ENCODE assay signal across 1 cellular context in genomic region chr17:67574658-67575293, GRCh38.
TF ChIP-seq lines count a peak whose summit lies in the region.

No MANE protein-coding gene starts in this region.

TF ChIP-seq in GM12878, 131 proteins besides CTCF, POLR2A, EP300 and RAD21 (continued from another document and continues in another):
- TF ChIP-seq PRDM15 (CRISPR knock-in tag; IDR thresholded peaks at IDR 0.05) (no peak), SREBF2 (IDR thresholded peaks at IDR 0.05; ENCODE audit: low read length) (no peak), ATF7 (IDR thresholded peaks at IDR 0.05; ENCODE audit: low read depth) (peak; percentile 56; the same call in 1 of the 2 replicates), SUZ12 (IDR thresholded peaks at IDR 0.05; ENCODE audit: unreplicated experiment) (no peak), BMI1 (IDR thresholded peaks at IDR 0.05; ENCODE audit: borderline replicate concordance) (peak; percentile 16; the same call in 1 of the 2 replicates), ZZZ3 (IDR thresholded peaks at IDR 0.05; ENCODE audit: control insufficient read depth, insufficient read length, low read depth) (no peak), TCF7 (IDR thresholded peaks at IDR 0.05; ENCODE audit: borderline replicate concordance) (peak; percentile 54; the same call in 1 of the 2 replicates), HDGF (IDR thresholded peaks at IDR 0.05) (no peak), MEF2B (IDR thresholded peaks at IDR 0.05; ENCODE audit: partially characterized antibody, poor library complexity, severe bottlenecking) (peak; percentile 97), IKZF1 (conservative IDR thresholded peaks at IDR 0.05) (peak; percentile 61), ZNF207 (IDR thresholded peaks at IDR 0.05; ENCODE audit: borderline replicate concordance) (no peak), BACH1 (IDR thresholded peaks at IDR 0.05; ENCODE audit: borderline replicate concordance) (peak; percentile 27; the same call in 1 of the 2 replicates), HCFC1 (IDR thresholded peaks at IDR 0.05; ENCODE audit: low read length) (no peak), SKIL (IDR thresholded peaks at IDR 0.05; ENCODE audit: low read depth, poor library complexity, severe bottlenecking) (peak; percentile 46), BCLAF1 (IDR thresholded peaks at IDR 0.05) (no peak), BCL3 (IDR thresholded peaks at IDR 0.05; ENCODE audit: borderline replicate concordance, insufficient read depth, low read depth, low read length, poor library complexity, severe bottlenecking) (peak; percentile 63), TCF3 (IDR thresholded peaks at IDR 0.05; ENCODE audit: borderline replicate concordance, insufficient read depth, low read depth, low read length) (peak; percentile 83), YY1 (IDR thresholded peaks at IDR 0.05; ENCODE audit: low read depth, low read length) (peak; percentile 22; the same call in 1 of the 2 replicates), TCF12 (IDR thresholded peaks at IDR 0.05; ENCODE audit: low read depth, low read length) (peak; percentile 98), SP1 (IDR thresholded peaks at IDR 0.05; ENCODE audit: low read depth, low read length) (peak; percentile 42), CREM (IDR thresholded peaks at IDR 0.05; ENCODE audit: low read depth) (peak; percentile 19; the same call in 1 of the 2 replicates), USF1 (IDR thresholded peaks at IDR 0.05; ENCODE audit: borderline replicate concordance, extremely low read length, insufficient read depth, low read depth, low read length) (no peak), CHD2 (IDR thresholded peaks at IDR 0.05; ENCODE audit: borderline replicate concordance, low read depth, low read length) (peak; percentile 60; the same call in 1 of the 2 replicates), MEF2A (IDR thresholded peaks at IDR 0.05; ENCODE audit: insufficient read depth, low read depth, low read length) (peak; percentile 72), EED (IDR thresholded peaks at IDR 0.05; ENCODE audit: low read depth) (peak; percentile 88), SMARCA5 (IDR thresholded peaks at IDR 0.05) (peak; percentile 9; the same call in 1 of the 2 replicates), BCL11A (IDR thresholded peaks at IDR 0.05; ENCODE audit: low read depth, low read length) (peak; percentile 88), E2F8 (IDR thresholded peaks at IDR 0.05; ENCODE audit: low read depth, partially characterized antibody) (no peak), MLLT1 (IDR thresholded peaks at IDR 0.05) (peak; percentile 69; the same call in 1 of the 2 replicates), E4F1 (IDR thresholded peaks at IDR 0.05; ENCODE audit: borderline replicate concordance, partially characterized antibody) (no peak), BHLHE40 (IDR thresholded peaks at IDR 0.05; ENCODE audit: borderline replicate concordance in 1 of 2, low read depth in 2 of 2, low read length in 1 of 2) (peak; percentile 54 to 68), GABPA (IDR thresholded peaks at IDR 0.05; ENCODE audit: low read depth) (no peak), ESRRA (IDR thresholded peaks at IDR 0.05; ENCODE audit: low read length) (no peak), CBFB (IDR thresholded peaks at IDR 0.05; ENCODE audit: low read depth) (0 out of 2 replicates have a peak, but pooled peaks have one; percentile 69), MTA2 (IDR thresholded peaks at IDR 0.05; ENCODE audit: low read depth) (peak; percentile 91), CEBPB (IDR thresholded peaks at IDR 0.05; ENCODE audit: borderline replicate concordance in 1 of 2, low read depth in 2 of 2, low read length in 2 of 2) (no peak), DPF2 (IDR thresholded peaks at IDR 0.05) (peak; percentile 76), RUNX3 (IDR thresholded peaks at IDR 0.05; ENCODE audit: low read length) (peak; percentile 76), ZSCAN29 (IDR thresholded peaks at IDR 0.05) (no peak), IRF4 (IDR thresholded peaks at IDR 0.05; ENCODE audit: low read depth, low read length) (0 out of 2 replicates have a peak, but pooled peaks have one; percentile 60), ZBED1 (IDR thresholded peaks at IDR 0.05; ENCODE audit: borderline replicate concordance) (peak; percentile 77), NRF1 (conservative IDR thresholded peaks at IDR 0.05; ENCODE audit: low read depth, low read length) (no peak), ZBTB33 (IDR thresholded peaks at IDR 0.05) (no peak)
